1 cellular context compared by ENCODE assay signal in the genomic region with DNA sequence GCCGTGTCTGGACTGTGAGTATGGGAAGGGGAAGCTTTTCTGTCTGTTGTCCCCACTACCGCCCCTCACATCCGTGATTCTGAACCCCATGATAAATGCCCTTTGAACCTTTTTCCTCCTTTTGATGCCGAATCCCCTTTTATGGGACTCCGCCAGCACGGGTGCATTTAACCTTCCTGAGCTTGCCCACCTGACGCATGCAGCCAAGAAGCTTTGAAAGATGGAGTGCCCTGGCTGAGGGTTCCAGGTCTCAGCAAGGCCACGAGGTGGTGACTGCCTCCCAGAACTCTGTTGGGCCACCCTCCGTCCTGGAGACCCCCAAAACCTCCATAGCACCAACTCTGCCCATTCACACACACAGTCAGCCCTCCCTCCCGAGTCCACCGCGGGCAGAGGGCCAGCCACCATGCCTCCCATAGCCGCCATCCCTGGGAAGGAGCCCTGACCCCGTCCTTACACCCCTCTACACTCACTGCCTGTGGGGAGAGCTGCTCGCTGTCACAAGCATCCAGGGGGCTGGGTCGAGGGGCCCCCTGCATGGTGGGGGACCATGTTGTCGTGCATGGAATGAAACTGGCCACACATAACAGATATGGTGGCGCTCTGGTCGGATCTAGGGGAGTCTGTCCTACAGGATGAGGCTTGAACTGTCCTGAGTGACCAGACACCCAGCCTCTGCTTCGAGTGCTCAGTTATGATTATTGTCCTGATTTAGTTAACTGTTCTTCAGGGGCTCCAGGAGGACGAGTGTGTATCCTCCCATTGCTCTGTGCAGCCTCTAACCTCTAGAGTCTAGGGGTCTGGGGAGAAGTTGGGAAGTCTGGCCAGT.
TF ChIP-seq lines count a peak whose summit lies in the region.

No MANE protein-coding gene starts in this region.

TF ChIP-seq in K562, 482 proteins besides CTCF, POLR2A, EP300 and RAD21 (continued from another document and continues in another):
- 0 out of 2 replicates have a peak, but pooled peaks have one; percentile 27 for TF ChIP-seq SREBF1 (IDR thresholded peaks at IDR 0.05; ENCODE audit: borderline replicate concordance, low read depth, low read length)
- no peak; a peak in 1 of 4 replicates for TF ChIP-seq ETV6 (IDR thresholded peaks at IDR 0.05; ENCODE audit: borderline replicate concordance in 1 of 2, low read depth in 2 of 2, low read length in 1 of 2)
- no peak for TF ChIP-seq ETV6 (CRISPR knock-in tag; IDR thresholded peaks at IDR 0.05; ENCODE audit: borderline replicate concordance)
- TF ChIP-seq NR2C2 (CRISPR knock-in tag; IDR thresholded peaks at IDR 0.05): no peak
- no peak for TF ChIP-seq NR2C2 (tag; IDR thresholded peaks at IDR 0.05)
- TF ChIP-seq KLF6 (CRISPR knock-in tag; IDR thresholded peaks at IDR 0.05; ENCODE audit: borderline replicate concordance): peak; percentile 42; the same call in 1 of the 2 replicates
- 0 out of 2 replicates have a peak, but pooled peaks have one; percentile 38 for TF ChIP-seq E2F3 (CRISPR knock-in tag; IDR thresholded peaks at IDR 0.05)
- 0 out of 2 replicates have a peak, but pooled peaks have one; percentile 6 for TF ChIP-seq OTX1 (CRISPR knock-in tag; IDR thresholded peaks at IDR 0.05)
- no peak for TF ChIP-seq RBM14 (IDR thresholded peaks at IDR 0.05; ENCODE audit: borderline replicate concordance, insufficient read depth, low read depth, low read length)
- TF ChIP-seq, protein P1, sequence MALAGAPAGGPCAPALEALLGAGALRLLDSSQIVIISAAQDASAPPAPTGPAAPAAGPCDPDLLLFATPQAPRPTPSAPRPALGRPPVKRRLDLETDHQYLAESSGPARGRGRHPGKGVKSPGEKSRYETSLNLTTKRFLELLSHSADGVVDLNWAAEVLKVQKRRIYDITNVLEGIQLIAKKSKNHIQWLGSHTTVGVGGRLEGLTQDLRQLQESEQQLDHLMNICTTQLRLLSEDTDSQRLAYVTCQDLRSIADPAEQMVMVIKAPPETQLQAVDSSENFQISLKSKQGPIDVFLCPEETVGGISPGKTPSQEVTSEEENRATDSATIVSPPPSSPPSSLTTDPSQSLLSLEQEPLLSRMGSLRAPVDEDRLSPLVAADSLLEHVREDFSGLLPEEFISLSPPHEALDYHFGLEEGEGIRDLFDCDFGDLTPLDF (CRISPR knock-in tag; IDR thresholded peaks at IDR 0.05): no peak; the same call in 1 of the 2 replicates
- peak; percentile 76 for TF ChIP-seq WHSC1 (IDR thresholded peaks at IDR 0.05; ENCODE audit: low read length)
- peak; percentile 30 for TF ChIP-seq NEUROD1 (IDR thresholded peaks at IDR 0.05; ENCODE audit: borderline replicate concordance, low read depth, low read length, partially characterized antibody)
- 0 out of 2 replicates have a peak, but pooled peaks have one; percentile 19 for TF ChIP-seq SMAD3 (CRISPR knock-in tag; conservative IDR thresholded peaks at IDR 0.05)
- TF ChIP-seq ZNF143 (CRISPR knock-in tag; IDR thresholded peaks at IDR 0.05): no peak
- no peak for TF ChIP-seq ZNF695 (CRISPR knock-in tag; IDR thresholded peaks at IDR 0.05)
- TF ChIP-seq XRCC3 (IDR thresholded peaks at IDR 0.05): no peak
- TF ChIP-seq, protein P2, sequence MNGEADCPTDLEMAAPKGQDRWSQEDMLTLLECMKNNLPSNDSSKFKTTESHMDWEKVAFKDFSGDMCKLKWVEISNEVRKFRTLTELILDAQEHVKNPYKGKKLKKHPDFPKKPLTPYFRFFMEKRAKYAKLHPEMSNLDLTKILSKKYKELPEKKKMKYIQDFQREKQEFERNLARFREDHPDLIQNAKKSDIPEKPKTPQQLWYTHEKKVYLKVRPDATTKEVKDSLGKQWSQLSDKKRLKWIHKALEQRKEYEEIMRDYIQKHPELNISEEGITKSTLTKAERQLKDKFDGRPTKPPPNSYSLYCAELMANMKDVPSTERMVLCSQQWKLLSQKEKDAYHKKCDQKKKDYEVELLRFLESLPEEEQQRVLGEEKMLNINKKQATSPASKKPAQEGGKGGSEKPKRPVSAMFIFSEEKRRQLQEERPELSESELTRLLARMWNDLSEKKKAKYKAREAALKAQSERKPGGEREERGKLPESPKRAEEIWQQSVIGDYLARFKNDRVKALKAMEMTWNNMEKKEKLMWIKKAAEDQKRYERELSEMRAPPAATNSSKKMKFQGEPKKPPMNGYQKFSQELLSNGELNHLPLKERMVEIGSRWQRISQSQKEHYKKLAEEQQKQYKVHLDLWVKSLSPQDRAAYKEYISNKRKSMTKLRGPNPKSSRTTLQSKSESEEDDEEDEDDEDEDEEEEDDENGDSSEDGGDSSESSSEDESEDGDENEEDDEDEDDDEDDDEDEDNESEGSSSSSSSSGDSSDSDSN (IDR thresholded peaks at IDR 0.05; ENCODE audit: borderline replicate concordance in 1 of 2, low read depth in 2 of 2, low read length in 2 of 2): no peak
- TF ChIP-seq BCL6 (CRISPR knock-in tag; IDR thresholded peaks at IDR 0.05): peak; percentile 7; the same call in 1 of the 2 replicates
- no peak for TF ChIP-seq ZNF174 (CRISPR knock-in tag; IDR thresholded peaks at IDR 0.05)
- TF ChIP-seq ZNF274 (IDR thresholded peaks at IDR 0.05; ENCODE audit: borderline replicate concordance, low read depth, low read length): no peak
- TF ChIP-seq, protein P3, sequence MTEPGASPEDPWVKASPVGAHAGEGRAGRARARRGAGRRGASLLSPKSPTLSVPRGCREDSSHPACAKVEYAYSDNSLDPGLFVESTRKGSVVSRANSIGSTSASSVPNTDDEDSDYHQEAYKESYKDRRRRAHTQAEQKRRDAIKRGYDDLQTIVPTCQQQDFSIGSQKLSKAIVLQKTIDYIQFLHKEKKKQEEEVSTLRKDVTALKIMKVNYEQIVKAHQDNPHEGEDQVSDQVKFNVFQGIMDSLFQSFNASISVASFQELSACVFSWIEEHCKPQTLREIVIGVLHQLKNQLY (CRISPR knock-in tag; conservative IDR thresholded peaks at IDR 0.05): peak; percentile 71 to 81; a peak in 2 of 4 replicates
- TF ChIP-seq NFYB (IDR thresholded peaks at IDR 0.05; ENCODE audit: extremely low read depth, insufficient read length): no peak
- TF ChIP-seq HDGF (IDR thresholded peaks at IDR 0.05): no peak
- no peak for TF ChIP-seq PML (IDR thresholded peaks at IDR 0.05; ENCODE audit: low read length)
- TF ChIP-seq, protein P4, sequence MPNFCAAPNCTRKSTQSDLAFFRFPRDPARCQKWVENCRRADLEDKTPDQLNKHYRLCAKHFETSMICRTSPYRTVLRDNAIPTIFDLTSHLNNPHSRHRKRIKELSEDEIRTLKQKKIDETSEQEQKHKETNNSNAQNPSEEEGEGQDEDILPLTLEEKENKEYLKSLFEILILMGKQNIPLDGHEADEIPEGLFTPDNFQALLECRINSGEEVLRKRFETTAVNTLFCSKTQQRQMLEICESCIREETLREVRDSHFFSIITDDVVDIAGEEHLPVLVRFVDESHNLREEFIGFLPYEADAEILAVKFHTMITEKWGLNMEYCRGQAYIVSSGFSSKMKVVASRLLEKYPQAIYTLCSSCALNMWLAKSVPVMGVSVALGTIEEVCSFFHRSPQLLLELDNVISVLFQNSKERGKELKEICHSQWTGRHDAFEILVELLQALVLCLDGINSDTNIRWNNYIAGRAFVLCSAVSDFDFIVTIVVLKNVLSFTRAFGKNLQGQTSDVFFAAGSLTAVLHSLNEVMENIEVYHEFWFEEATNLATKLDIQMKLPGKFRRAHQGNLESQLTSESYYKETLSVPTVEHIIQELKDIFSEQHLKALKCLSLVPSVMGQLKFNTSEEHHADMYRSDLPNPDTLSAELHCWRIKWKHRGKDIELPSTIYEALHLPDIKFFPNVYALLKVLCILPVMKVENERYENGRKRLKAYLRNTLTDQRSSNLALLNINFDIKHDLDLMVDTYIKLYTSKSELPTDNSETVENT (CRISPR knock-in tag; IDR thresholded peaks at IDR 0.05): no peak
- TF ChIP-seq, protein P5, sequence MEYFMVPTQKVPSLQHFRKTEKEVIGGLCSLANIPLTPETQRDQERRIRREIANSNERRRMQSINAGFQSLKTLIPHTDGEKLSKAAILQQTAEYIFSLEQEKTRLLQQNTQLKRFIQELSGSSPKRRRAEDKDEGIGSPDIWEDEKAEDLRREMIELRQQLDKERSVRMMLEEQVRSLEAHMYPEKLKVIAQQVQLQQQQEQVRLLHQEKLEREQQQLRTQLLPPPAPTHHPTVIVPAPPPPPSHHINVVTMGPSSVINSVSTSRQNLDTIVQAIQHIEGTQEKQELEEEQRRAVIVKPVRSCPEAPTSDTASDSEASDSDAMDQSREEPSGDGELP (CRISPR knock-in tag; IDR thresholded peaks at IDR 0.05; ENCODE audit: borderline replicate concordance): no peak
- TF ChIP-seq CXXC5 (CRISPR knock-in tag; IDR thresholded peaks at IDR 0.05): no peak; the same call in 1 of the 2 replicates
- TF ChIP-seq, protein P6, sequence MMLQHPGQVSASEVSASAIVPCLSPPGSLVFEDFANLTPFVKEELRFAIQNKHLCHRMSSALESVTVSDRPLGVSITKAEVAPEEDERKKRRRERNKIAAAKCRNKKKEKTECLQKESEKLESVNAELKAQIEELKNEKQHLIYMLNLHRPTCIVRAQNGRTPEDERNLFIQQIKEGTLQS (IDR thresholded peaks at IDR 0.05): no peak
- TF ChIP-seq, protein P6 (CRISPR knock-in tag; conservative IDR thresholded peaks at IDR 0.05): peak; percentile 16; the same call in 1 of the 2 replicates
- peak; percentile 85 for TF ChIP-seq RBM39 (optimal IDR thresholded peaks at IDR 0.05; ENCODE audit: low read depth, low read length)
- TF ChIP-seq, protein P7, sequence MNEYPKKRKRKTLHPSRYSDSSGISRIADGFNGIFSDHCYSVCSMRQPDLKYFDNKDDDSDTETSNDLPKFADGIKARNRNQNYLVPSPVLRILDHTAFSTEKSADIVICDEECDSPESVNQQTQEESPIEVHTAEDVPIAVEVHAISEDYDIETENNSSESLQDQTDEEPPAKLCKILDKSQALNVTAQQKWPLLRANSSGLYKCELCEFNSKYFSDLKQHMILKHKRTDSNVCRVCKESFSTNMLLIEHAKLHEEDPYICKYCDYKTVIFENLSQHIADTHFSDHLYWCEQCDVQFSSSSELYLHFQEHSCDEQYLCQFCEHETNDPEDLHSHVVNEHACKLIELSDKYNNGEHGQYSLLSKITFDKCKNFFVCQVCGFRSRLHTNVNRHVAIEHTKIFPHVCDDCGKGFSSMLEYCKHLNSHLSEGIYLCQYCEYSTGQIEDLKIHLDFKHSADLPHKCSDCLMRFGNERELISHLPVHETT (CRISPR knock-in tag; conservative IDR thresholded peaks at IDR 0.05 in 1 of 2, IDR thresholded peaks at IDR 0.05 in 1 of 2): no peak
- TF ChIP-seq, protein P8, sequence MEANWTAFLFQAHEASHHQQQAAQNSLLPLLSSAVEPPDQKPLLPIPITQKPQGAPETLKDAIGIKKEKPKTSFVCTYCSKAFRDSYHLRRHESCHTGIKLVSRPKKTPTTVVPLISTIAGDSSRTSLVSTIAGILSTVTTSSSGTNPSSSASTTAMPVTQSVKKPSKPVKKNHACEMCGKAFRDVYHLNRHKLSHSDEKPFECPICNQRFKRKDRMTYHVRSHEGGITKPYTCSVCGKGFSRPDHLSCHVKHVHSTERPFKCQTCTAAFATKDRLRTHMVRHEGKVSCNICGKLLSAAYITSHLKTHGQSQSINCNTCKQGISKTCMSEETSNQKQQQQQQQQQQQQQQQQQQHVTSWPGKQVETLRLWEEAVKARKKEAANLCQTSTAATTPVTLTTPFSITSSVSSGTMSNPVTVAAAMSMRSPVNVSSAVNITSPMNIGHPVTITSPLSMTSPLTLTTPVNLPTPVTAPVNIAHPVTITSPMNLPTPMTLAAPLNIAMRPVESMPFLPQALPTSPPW (CRISPR knock-in tag; IDR thresholded peaks at IDR 0.05): no peak
- no peak for TF ChIP-seq ATF7 (IDR thresholded peaks at IDR 0.05)
- no peak for TF ChIP-seq ZNF140 (CRISPR knock-in tag; IDR thresholded peaks at IDR 0.05)
- no peak for TF ChIP-seq NCOA6 (IDR thresholded peaks at IDR 0.05)
- peak; percentile 50; the same call in 1 of the 2 replicates for TF ChIP-seq MYC (IDR thresholded peaks at IDR 0.05; ENCODE audit: low read depth, low read length)
- TF ChIP-seq MYC (CRISPR knock-in tag; IDR thresholded peaks at IDR 0.05; ENCODE audit: borderline replicate concordance, low read depth): peak; percentile 90
- peak; percentile 78 for TF ChIP-seq KDM5B (IDR thresholded peaks at IDR 0.05; ENCODE audit: insufficient replicate concordance, low read depth, low read length)
- TF ChIP-seq, protein P9, sequence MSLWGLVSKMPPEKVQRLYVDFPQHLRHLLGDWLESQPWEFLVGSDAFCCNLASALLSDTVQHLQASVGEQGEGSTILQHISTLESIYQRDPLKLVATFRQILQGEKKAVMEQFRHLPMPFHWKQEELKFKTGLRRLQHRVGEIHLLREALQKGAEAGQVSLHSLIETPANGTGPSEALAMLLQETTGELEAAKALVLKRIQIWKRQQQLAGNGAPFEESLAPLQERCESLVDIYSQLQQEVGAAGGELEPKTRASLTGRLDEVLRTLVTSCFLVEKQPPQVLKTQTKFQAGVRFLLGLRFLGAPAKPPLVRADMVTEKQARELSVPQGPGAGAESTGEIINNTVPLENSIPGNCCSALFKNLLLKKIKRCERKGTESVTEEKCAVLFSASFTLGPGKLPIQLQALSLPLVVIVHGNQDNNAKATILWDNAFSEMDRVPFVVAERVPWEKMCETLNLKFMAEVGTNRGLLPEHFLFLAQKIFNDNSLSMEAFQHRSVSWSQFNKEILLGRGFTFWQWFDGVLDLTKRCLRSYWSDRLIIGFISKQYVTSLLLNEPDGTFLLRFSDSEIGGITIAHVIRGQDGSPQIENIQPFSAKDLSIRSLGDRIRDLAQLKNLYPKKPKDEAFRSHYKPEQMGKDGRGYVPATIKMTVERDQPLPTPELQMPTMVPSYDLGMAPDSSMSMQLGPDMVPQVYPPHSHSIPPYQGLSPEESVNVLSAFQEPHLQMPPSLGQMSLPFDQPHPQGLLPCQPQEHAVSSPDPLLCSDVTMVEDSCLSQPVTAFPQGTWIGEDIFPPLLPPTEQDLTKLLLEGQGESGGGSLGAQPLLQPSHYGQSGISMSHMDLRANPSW (CRISPR knock-in tag; IDR thresholded peaks at IDR 0.05): peak; percentile 55; the same call in 1 of the 2 replicates
- TF ChIP-seq, protein P10, sequence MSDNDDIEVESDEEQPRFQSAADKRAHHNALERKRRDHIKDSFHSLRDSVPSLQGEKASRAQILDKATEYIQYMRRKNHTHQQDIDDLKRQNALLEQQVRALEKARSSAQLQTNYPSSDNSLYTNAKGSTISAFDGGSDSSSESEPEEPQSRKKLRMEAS (CRISPR knock-in tag; IDR thresholded peaks at IDR 0.05): no peak
- TF ChIP-seq HMG20B (CRISPR knock-in tag; IDR thresholded peaks at IDR 0.05): no peak
- TF ChIP-seq, protein P11, sequence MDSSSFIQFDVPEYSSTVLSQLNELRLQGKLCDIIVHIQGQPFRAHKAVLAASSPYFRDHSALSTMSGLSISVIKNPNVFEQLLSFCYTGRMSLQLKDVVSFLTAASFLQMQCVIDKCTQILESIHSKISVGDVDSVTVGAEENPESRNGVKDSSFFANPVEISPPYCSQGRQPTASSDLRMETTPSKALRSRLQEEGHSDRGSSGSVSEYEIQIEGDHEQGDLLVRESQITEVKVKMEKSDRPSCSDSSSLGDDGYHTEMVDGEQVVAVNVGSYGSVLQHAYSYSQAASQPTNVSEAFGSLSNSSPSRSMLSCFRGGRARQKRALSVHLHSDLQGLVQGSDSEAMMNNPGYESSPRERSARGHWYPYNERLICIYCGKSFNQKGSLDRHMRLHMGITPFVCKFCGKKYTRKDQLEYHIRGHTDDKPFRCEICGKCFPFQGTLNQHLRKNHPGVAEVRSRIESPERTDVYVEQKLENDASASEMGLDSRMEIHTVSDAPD (CRISPR knock-in tag; IDR thresholded peaks at IDR 0.05): no peak; the same call in 1 of the 2 replicates
- TF ChIP-seq NUFIP1 (IDR thresholded peaks at IDR 0.05; ENCODE audit: partially characterized antibody): no peak
- TF ChIP-seq GTF2F1 (IDR thresholded peaks at IDR 0.05; ENCODE audit: low read depth, low read length): 0 out of 2 replicates have a peak, but pooled peaks have one; percentile 40
- peak; percentile 90 for TF ChIP-seq SNRNP70 (optimal IDR thresholded peaks at IDR 0.05; ENCODE audit: low read depth, low read length)
